Comparison of ENCODE assay signal across 8 cellular contexts in genomic region chr10:103859161-103860141, GRCh38. TPM values are rescaled to one million over a fixed set of nuclear protein-coding genes. Genes with fewer than 3 reads are reported as not detected.
DNase-seq lines count a peak whose midpoint lies in the region; ATAC-seq and TF ChIP-seq lines count a peak whose summit lies in the region.

No MANE protein-coding gene starts in this region.

- H3K36me3 Mint-ChIP-seq in activated naive CD4-positive, alpha-beta T cell treated with anti-CD3 and anti-CD28 coated beads, Interleukin-2, amount 50 U/mL, for 72 hours: peaks cover 0 to under 1% of the 10 kb centered on the region in 2 donors

- no peak overlapping the region for H2BK120ac ChIP-seq in trophoblast cell (ENCODE audit: insufficient read depth, low read length, poor library complexity)

- H3K4ac ChIP-seq in trophoblast cell (ENCODE audit: low read depth, low read length): no peak overlapping the region

- no peak overlapping the region for H3K27ac Mint-ChIP-seq in activated naive CD4-positive, alpha-beta T cell treated with anti-CD3 and anti-CD28 coated beads, Interleukin-2, amount 50 U/mL, for 72 hours

- TF ChIP-seq CTCF in GM12875 (IDR thresholded peaks at IDR 0.05; ENCODE audit: borderline replicate concordance, insufficient read depth, low read depth, low read length): peak; percentile 66

- H3K18ac ChIP-seq in trophoblast cell (ENCODE audit: low read length): no peak overlapping the region

- ATAC-seq in activated naive CD4-positive, alpha-beta T cell treated with anti-CD3 and anti-CD28 coated beads, Interleukin-2, amount 50 U/mL, for 72 hours: peak; percentile 65 to 73
- ATAC-seq in GM18517 (IDR thresholded peaks at IDR 0.05; ENCODE audit: unreplicated experiment): no peak

- in situ Hi-C loops in ACHN (cut with HindIII; ENCODE audit: low pct_ligation_motif_present, low pct_unique_long_range_greater_than_20kb, low sequenced_read_pairs): loop anchor here (25.0 kb wide), 1 partner anchor 147 kb away; no protein-coding TSS in a partner anchor

- peak; percentile 67 for DNase-seq in ACHN
- peak; percentile 26 for DNase-seq in HS-5 (ENCODE audit: low read depth)
- peak; percentile 52 to 71 for DNase-seq in SJSA1 (ENCODE audit: low read depth in 1 of 2, low spot score in 2 of 2)
- peak in 1 of 2 donors; percentile 60 for DNase-seq in activated naive CD4-positive, alpha-beta T cell treated with anti-CD3 and anti-CD28 coated beads, Interleukin-2, amount 50 U/mL, for 72 hours (ENCODE audit: low spot score in 2 of 2)
- peak; percentile 80 for DNase-seq in globus pallidus (ENCODE audit: low spot score)
- peak; percentile 64 to 88 for DNase-seq in trophoblast cell

- no peak overlapping the region for H3K4me3 ChIP-seq in GM12875 (ENCODE audit: low read depth, low read length)
- no peak overlapping the region for H3K4me3 ChIP-seq in SJSA1
- H3K4me3 ChIP-seq in trophoblast cell (ENCODE audit: low read depth, low read length): no peak overlapping the region

- H3K79me1 ChIP-seq in trophoblast cell (ENCODE audit: low read length): peaks cover 2% of the 10 kb centered on the region

- no peak overlapping the region for H3K4me2 ChIP-seq in trophoblast cell (ENCODE audit: low read length)

- H3K79me2 ChIP-seq in trophoblast cell (ENCODE audit: control insufficient read depth, insufficient read depth, low read length, poor library complexity): peaks cover 2% of the 10 kb centered on the region

- no peak overlapping the region for H3K23ac ChIP-seq in trophoblast cell (ENCODE audit: low read length)

- H3K36me3 ChIP-seq in SJSA1 (no peaks in the 10 kb centered on the region), trophoblast cell (ENCODE audit: control insufficient read depth in 1 of 2, insufficient read depth in 2 of 2, low read length in 2 of 2) (no peaks in the 10 kb centered on the region)

- no peak overlapping the region for H2BK5ac ChIP-seq in trophoblast cell (ENCODE audit: low read depth, low read length, poor library complexity)

- H4K12ac ChIP-seq in trophoblast cell (ENCODE audit: low read depth, low read length): no peak overlapping the region

- WGBS in trophoblast cell (ENCODE audit: extremely low coverage, insufficient coverage, insufficient read length): no CpG with 5 or more reads among the region's 15 CpGs

- no peak overlapping the region for H2BK12ac ChIP-seq in trophoblast cell (ENCODE audit: low read length)

- H3K14ac ChIP-seq in trophoblast cell (ENCODE audit: low read length): no peak overlapping the region

- H2AFZ ChIP-seq in trophoblast cell (ENCODE audit: insufficient read depth, low read length, poor library complexity): no peak overlapping the region

- no peak overlapping the region for H4K8ac ChIP-seq in trophoblast cell (ENCODE audit: low read depth, low read length)

- no peak overlapping the region for H4K91ac ChIP-seq in trophoblast cell (ENCODE audit: low read depth, low read length)

- H3K9me3 ChIP-seq in SJSA1 (replicated peaks): no peaks in the 10 kb centered on the region
- H3K9me3 ChIP-seq in trophoblast cell (ENCODE audit: insufficient read depth, low read depth, low read length): no peaks in the 10 kb centered on the region

- no peaks in the 10 kb centered on the region for H3K9me3 Mint-ChIP-seq in activated naive CD4-positive, alpha-beta T cell treated with anti-CD3 and anti-CD28 coated beads, Interleukin-2, amount 50 U/mL, for 72 hours

- no peak overlapping the region for H2AK5ac ChIP-seq in trophoblast cell (ENCODE audit: low read length)

- H3K27ac ChIP-seq in SJSA1 (no peak overlapping the region), trophoblast cell (ENCODE audit: low read depth, low read length) (no peak overlapping the region)

- H3K27me3 ChIP-seq in SJSA1 (replicated peaks) (peaks cover 19% of the 10 kb centered on the region), trophoblast cell (ENCODE audit: insufficient read depth, low read length) (no peaks in the 10 kb centered on the region)

- H3K9ac ChIP-seq in trophoblast cell (ENCODE audit: low read length): no peak overlapping the region

- H3K4me1 ChIP-seq in SJSA1 (replicated peaks): peaks cover 10% of the 10 kb centered on the region
- peaks cover 4 to 12% of the 10 kb centered on the region in 2 experiments for H3K4me1 ChIP-seq in trophoblast cell (ENCODE audit: control insufficient read depth in 1 of 2, insufficient read depth in 2 of 2, low read length in 2 of 2)

RNA-seq across cellular contexts. Expression of gene SH3PXD2A, which starts 4.1 kb away (rescaled TPM):
- total RNA-seq in SJSA1 (2014; rRNA removed; shearing (Covaris generic)): 10.3 and 13.4 TPM in 2 replicates
- total RNA-seq in activated naive CD4-positive, alpha-beta T cell treated with anti-CD3 and anti-CD28 coated beads, Interleukin-2, amount 50 U/mL, for 72 hours: 10 to 100 TPM in 1 of 2 donors, 1 to 10 TPM in 1; 8.7 to 13.7 TPM
- 8.3 and 8.6 TPM in 2 replicates for polyA plus RNA-seq in trophoblast cell (2013)

RNA-seq across cellular contexts. Expression of gene STN1, which starts 58.5 kb away (rescaled TPM):
- total RNA-seq in SJSA1 (2014; rRNA removed; shearing (Covaris generic)): 26.9 and 27.4 TPM in 2 replicates
- 10 to 100 TPM; 38.6 to 54.5 TPM for total RNA-seq in activated naive CD4-positive, alpha-beta T cell treated with anti-CD3 and anti-CD28 coated beads, Interleukin-2, amount 50 U/mL, for 72 hours
- polyA plus RNA-seq in trophoblast cell (2013): 15.1 and 17.4 TPM in 2 replicates
